In genomic region chr22:46738961-46739870, GRCh38 we compare ENCODE assay signal across 8 cellular contexts. TPM values are rescaled to one million over a fixed set of nuclear protein-coding genes. Genes with fewer than 3 reads are reported as not detected.
A peak's percentile ranks its signal among the peaks of the same experiment; 100 is the strongest.
DNase-seq lines count a peak whose midpoint lies in the region; ATAC-seq and TF ChIP-seq lines count a peak whose summit lies in the region.

No MANE protein-coding gene starts in this region.

- H3K27me3 ChIP-seq in Karpas-422 (ENCODE audit: low read length) (no peaks in the 10 kb centered on the region), WERI-Rb-1 (ENCODE audit: insufficient read depth, low read depth, severe bottlenecking) (no peaks in the 10 kb centered on the region), lung (ENCODE audit: control insufficient read depth, insufficient read depth) (no peaks in the 10 kb centered on the region)

- TF ChIP-seq CTCF in WERI-Rb-1 (IDR thresholded peaks at IDR 0.05; ENCODE audit: low read depth, low read length) (no peak), coronary artery (IDR thresholded peaks at IDR 0.05) (no peak), lung (IDR thresholded peaks at IDR 0.05; ENCODE audit: control extremely low read depth, extremely low read depth) (peak; percentile 35)

- H3K9me2 ChIP-seq in Karpas-422 (replicated peaks; ENCODE audit: insufficient read depth, low read length) = no peaks in the 10 kb centered on the region

- H3K27ac ChIP-seq in Karpas-422 (ENCODE audit: low read length) (no peak overlapping the region), WERI-Rb-1 (peak overlapping the region; percentile 74), coronary artery (peak overlapping the region; percentile 78 to 92), lung (ENCODE audit: low read depth in 1 of 2, low read length in 1 of 2) (peak overlapping the region; percentile 83 to 96), substantia nigra (ENCODE audit: low read depth, low read length, poor library complexity, severe bottlenecking) (peak overlapping the region; percentile 72)

- peak overlapping the region; percentile 97 for H2AFZ ChIP-seq in Karpas-422 (ENCODE audit: low read length)

- DNase-seq in DMS53 treated with DMSO at 0.1 percent for 48 hours (lab: John Stamatoyannopoulos, UW; ENCODE audit: unreplicated experiment) = peak; percentile 74
- DNase-seq in Karpas-422 = peak; percentile 76
- DNase-seq in WERI-Rb-1 = peak; percentile 45
- DNase-seq in coronary artery (ENCODE audit: low spot score) = no peak
- peak; percentile 50 for DNase-seq in lung (ENCODE audit: low spot score)
- peak in 11 of 49 donors; percentile 12 to 49 (median 38) for DNase-seq in substantia nigra (lab: John Stamatoyannopoulos, UW)
- DNase-seq in COLO829 (ENCODE audit: low spot score) = no peak

- no peaks in the 10 kb centered on the region for H3K36me3 ChIP-seq in Karpas-422 (ENCODE audit: insufficient read depth, low read length)
- peaks cover 23% of the 10 kb centered on the region for H3K36me3 ChIP-seq in WERI-Rb-1
- H3K36me3 ChIP-seq in lung (ENCODE audit: control insufficient read depth in 2 of 2, insufficient read depth in 2 of 2, low read length in 2 of 2) = no peaks in the 10 kb centered on the region

- peaks cover 6% of the 10 kb centered on the region; the same call in 1 of the 2 replicates for H4K20me1 ChIP-seq in Karpas-422 (ENCODE audit: insufficient read depth, low read depth, low read length)

- WGBS in lung, 2 donors = 64 to 80% methylated on average over 26 of the region's 26 CpGs

- peak overlapping the region; percentile 90 for H3K9ac ChIP-seq in Karpas-422 (ENCODE audit: low read length)

- ATAC-seq in lung (ENCODE audit: insufficient read depth, low FRiP score) = peak; percentile 25
- no peak for ATAC-seq in GM18867 (IDR thresholded peaks at IDR 0.05; ENCODE audit: unreplicated experiment)

- peak overlapping the region; percentile 92 for H3K4me2 ChIP-seq in Karpas-422 (ENCODE audit: low read depth, low read length, poor library complexity, severe bottlenecking)

- no peaks in the 10 kb centered on the region for H3K9me3 ChIP-seq in Karpas-422 (ENCODE audit: low read length)
- no peaks in the 10 kb centered on the region for H3K9me3 ChIP-seq in WERI-Rb-1 (ENCODE audit: severe bottlenecking)
- H3K9me3 ChIP-seq in lung (ENCODE audit: control insufficient read depth in 2 of 2, insufficient read depth in 1 of 2, low read length in 1 of 2) = no peaks in the 10 kb centered on the region

- H3K79me2 ChIP-seq in Karpas-422 (ENCODE audit: low read length) = peaks cover 35% of the 10 kb centered on the region

- H3K4me3 ChIP-seq in Karpas-422 (ENCODE audit: low read length) (peak overlapping the region; percentile 90), WERI-Rb-1 (ENCODE audit: low read depth, low read length) (peak overlapping the region; percentile 56), coronary artery (peak overlapping the region; percentile 84), lung (peak overlapping the region; percentile 21)

- H3K4me1 ChIP-seq in Karpas-422 (ENCODE audit: low read length) (peaks cover 43% of the 10 kb centered on the region), lung (ENCODE audit: control insufficient read depth in 2 of 2, insufficient read depth in 2 of 2, low read length in 2 of 2) (peaks cover 10 to 31% of the 10 kb centered on the region in 2 donors)

RNA-seq across cellular contexts. Expression of gene CERK, which starts 1.2 kb away (rescaled TPM):
- total RNA-seq in Karpas-422 (2014; rRNA removed; shearing (Covaris generic); ENCODE audit: low replicate concordance) = 53.8 and 79.0 TPM in 2 replicates
- 10 to 100 TPM; 31.0 to 36.2 TPM for total RNA-seq in lung
- polyA plus RNA-seq in lung = 10 to 100 TPM; 12.1 to 32.4 TPM

RNA-seq across cellular contexts. Expression of gene TBC1D22A, which starts 23.2 kb away (rescaled TPM):
- total RNA-seq in Karpas-422 (2014; rRNA removed; shearing (Covaris generic); ENCODE audit: low replicate concordance) = 27.7 and 39.2 TPM in 2 replicates
- total RNA-seq in lung = 10 to 100 TPM; 20.3 to 38.4 TPM
- polyA plus RNA-seq in lung = 10 to 100 TPM; 20.2 to 21.6 TPM

Comparison
In these comparisons a context has a peak if more than half of its experiments do, and no peak if none do; other contexts are left out.
1. DNase-seq: peak in DMS53 treated with DMSO at 0.1 percent for 48 hours (single experiment), Karpas-422 (single experiment), WERI-Rb-1 (single experiment) and lung (single experiment); none in coronary artery (single experiment) and COLO829 (single experiment).
2. H3K4me3 ChIP-seq: peak in every context shown above with its lines; median percentile 90 in Karpas-422; 84 in coronary artery; 56 in WERI-Rb-1; 21 in lung.